In the genomic region with DNA sequence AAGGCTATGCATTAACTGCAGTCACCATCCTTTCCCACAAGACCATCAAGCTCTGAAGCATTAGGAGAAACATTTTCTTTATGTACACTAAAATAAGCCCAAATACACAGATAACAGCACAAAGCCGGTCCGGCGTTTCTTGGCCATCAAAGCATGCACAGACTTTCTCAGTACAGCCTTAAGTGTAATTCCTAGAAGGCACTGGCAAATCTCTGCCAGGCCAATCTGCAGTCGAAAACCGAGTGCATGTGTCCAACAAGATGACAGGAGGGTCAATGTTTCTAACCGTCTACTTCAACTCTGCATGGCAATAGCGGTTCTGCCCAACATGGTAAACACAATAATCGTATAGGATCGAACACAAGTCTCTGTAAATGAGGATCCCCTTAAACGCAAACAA, we compare ENCODE assay signal across 8 cellular contexts. TPM values are rescaled to one million over a fixed set of nuclear protein-coding genes. Genes with fewer than 3 reads are reported as not detected.
DNase-seq lines count a peak whose midpoint lies in the region; ATAC-seq lines count a peak whose summit lies in the region.

No MANE protein-coding gene starts in this region.

- peaks cover 23 to 46% (median 43%) of the 10 kb centered on the region in 3 donors for H3K4me1 Mint-ChIP-seq in CD8-positive, alpha-beta memory T cell

- POLR2A ChIA-PET in CD8-positive, alpha-beta memory T cell (lab: Charles Lee): no interaction called here

- H3K9me3 Mint-ChIP-seq in CD8-positive, alpha-beta memory T cell: no peaks in the 10 kb centered on the region

- H3K36me3 ChIP-seq in CD8-positive, alpha-beta memory T cell (ENCODE audit: insufficient read depth, low read length): no peaks in the 10 kb centered on the region
- H3K36me3 ChIP-seq in MG63: no peaks in the 10 kb centered on the region

- no peaks in the 10 kb centered on the region for H3K9me3 ChIP-seq in CD8-positive, alpha-beta memory T cell (ENCODE audit: low read length)
- H3K9me3 ChIP-seq in MG63: no peaks in the 10 kb centered on the region

- H3K4me1 ChIP-seq in CD8-positive, alpha-beta memory T cell (ENCODE audit: insufficient read depth, low read length): peaks cover 13% of the 10 kb centered on the region

- H3K27ac ChIP-seq in CD8-positive, alpha-beta memory T cell (ENCODE audit: low read depth, low read length): peak overlapping the region; percentile 88

- H3K4me3 Mint-ChIP-seq in CD8-positive, alpha-beta memory T cell: peak overlapping the region; percentile 91 to 99 (median 95)

- no peaks in the 10 kb centered on the region for H3K27me3 ChIP-seq in CD8-positive, alpha-beta memory T cell (ENCODE audit: insufficient read depth, low read length, poor library complexity, severe bottlenecking)
- no peaks in the 10 kb centered on the region; the same call in 1 of the 2 replicates for H3K27me3 ChIP-seq in MG63

- peak overlapping the region in 7 of 8 donors; percentile 15 to 94 (median 84) for H3K27ac Mint-ChIP-seq in CD8-positive, alpha-beta memory T cell

- CTCF ChIA-PET in CD8-positive, alpha-beta memory T cell (lab: Charles Lee): interaction anchor here (1.5 to 2.6 kb wide), 2 partner anchors 65 to 80 kb away, joined by 5 to 13 read pairs; no protein-coding TSS in a partner anchor

- peak in 1 of 5 donors; percentile 11 for DNase-seq in CD8-positive, alpha-beta memory T cell
- DNase-seq in MG63 (no peak), cerebellum (ENCODE audit: low spot score) (peak; percentile 20), midbrain (lab: John Stamatoyannopoulos, UW) (peak; percentile 20), T1000 (lab: John Stamatoyannopoulos, UW) (no peak)

- ATAC-seq in GM18502 (IDR thresholded peaks at IDR 0.05; ENCODE audit: poor library complexity, unreplicated experiment) (no peak), GM18868 (IDR thresholded peaks at IDR 0.05; ENCODE audit: unreplicated experiment) (no peak), HG02970 (IDR thresholded peaks at IDR 0.05; ENCODE audit: low FRiP score, unreplicated experiment) (no peak)

- H3K27me3 Mint-ChIP-seq in CD8-positive, alpha-beta memory T cell: peaks cover 4 to 7% of the 10 kb centered on the region in 2 donors

- H3K36me3 Mint-ChIP-seq in CD8-positive, alpha-beta memory T cell: peaks cover 0 to 18% (median 3%) of the 10 kb centered on the region in 3 donors

- peak overlapping the region; percentile 87 for H3K4me3 ChIP-seq in CD8-positive, alpha-beta memory T cell (ENCODE audit: low read length)
- H3K4me3 ChIP-seq in MG63: peak overlapping the region; percentile 70

RNA-seq across cellular contexts. Expression of a gene that starts 1.1 kb away (rescaled TPM):
- total RNA-seq in CD8-positive, alpha-beta memory T cell: 1 to 10 TPM; 5.6 to 6.5 TPM
- 18.8 TPM for polyA plus RNA-seq in CD8-positive, alpha-beta memory T cell
- 2.2 and 5.8 TPM in 2 replicates for total RNA-seq in MG63 (2014; rRNA removed; shearing (Covaris generic); ENCODE audit: low replicate concordance)
- 55.9 TPM for total RNA-seq in cerebellum

Comparison
In these comparisons a context has a peak if more than half of its experiments do, and no peak if none do; other contexts are left out.
1. DNase-seq: peak in cerebellum (single experiment) and midbrain (single experiment); none in MG63 (single experiment) and T1000 (single experiment).